Comparison of ENCODE assay signal across 1 cellular context in the genomic region with DNA sequence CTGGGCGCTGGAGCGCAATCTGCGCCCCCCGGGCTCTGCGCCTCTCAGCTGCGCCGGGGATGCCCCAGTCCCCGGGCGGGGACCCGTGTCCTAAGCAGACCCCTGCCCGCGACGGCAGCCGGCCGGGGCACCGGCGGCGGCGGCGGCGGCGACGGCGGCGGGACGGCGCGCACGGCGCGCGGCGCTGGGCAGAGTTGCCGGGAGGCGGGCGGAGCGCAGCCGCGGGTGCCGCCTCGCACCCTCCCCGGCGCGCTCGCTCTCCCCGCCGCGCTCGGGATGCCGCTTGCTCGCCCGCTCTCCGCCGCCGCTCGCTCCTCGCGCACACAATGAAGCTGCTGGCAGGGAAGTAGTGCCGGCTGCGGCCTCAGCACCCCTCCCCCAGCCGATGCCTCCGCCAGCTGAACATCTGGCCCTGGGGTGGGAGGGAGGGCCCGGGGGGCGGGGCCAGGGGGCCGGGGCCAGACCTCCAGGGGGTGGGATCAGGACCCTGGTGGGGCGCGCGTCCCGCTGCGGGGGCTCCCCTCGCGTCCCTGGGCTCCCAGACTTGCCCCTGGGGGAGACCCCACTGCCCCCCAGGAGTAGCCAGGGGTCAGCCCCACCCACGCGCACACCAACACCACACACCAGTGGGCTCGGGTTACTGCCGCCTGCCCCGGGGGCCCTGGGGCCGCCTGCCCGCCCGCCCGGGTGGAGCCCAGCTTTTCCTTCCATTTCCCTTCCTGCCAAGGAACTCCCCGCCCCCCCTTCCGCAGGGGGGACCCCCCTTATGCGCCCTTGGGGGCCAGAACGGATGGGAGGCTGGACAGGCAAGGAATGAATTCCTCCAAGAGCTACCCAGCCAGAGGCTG.
TF ChIP-seq lines count a peak whose summit lies in the region.

A gene (minus strand): TSS at position 328 of the 848 bp plus-strand sequence. CDS start 708 bp downstream, outside the sequence.

TF ChIP-seq in HEK293, 187 proteins besides CTCF, POLR2A, EP300 and RAD21 (continued from another document):
- TF ChIP-seq, protein P1, sequence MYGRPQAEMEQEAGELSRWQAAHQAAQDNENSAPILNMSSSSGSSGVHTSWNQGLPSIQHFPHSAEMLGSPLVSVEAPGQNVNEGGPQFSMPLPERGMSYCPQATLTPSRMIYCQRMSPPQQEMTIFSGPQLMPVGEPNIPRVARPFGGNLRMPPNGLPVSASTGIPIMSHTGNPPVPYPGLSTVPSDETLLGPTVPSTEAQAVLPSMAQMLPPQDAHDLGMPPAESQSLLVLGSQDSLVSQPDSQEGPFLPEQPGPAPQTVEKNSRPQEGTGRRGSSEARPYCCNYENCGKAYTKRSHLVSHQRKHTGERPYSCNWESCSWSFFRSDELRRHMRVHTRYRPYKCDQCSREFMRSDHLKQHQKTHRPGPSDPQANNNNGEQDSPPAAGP (tag by site-specific recombination; IDR thresholded peaks at IDR 0.05) = no peak
- TF ChIP-seq KLF8 (tag by site-specific recombination; IDR thresholded peaks at IDR 0.05) (0 out of 2 replicates have a peak, but pooled peaks have one; percentile 6), ZBTB21 (tag by site-specific recombination; IDR thresholded peaks at IDR 0.05) (no peak), ZNF701 (tag by site-specific recombination; IDR thresholded peaks at IDR 0.05) (no peak), ZNF416 (tag by site-specific recombination; IDR thresholded peaks at IDR 0.05) (no peak), TRIM28 (IDR thresholded peaks at IDR 0.05; ENCODE audit: borderline replicate concordance, low read length) (no peak), GLIS1 (tag by site-specific recombination; IDR thresholded peaks at IDR 0.05) (peak; percentile 95), ZFP41 (tag by site-specific recombination; IDR thresholded peaks at IDR 0.05; ENCODE audit: borderline replicate concordance) (no peak), ZNF510 (tag by site-specific recombination; IDR thresholded peaks at IDR 0.05; ENCODE audit: insufficient replicate concordance) (no peak)
- TF ChIP-seq, protein P2, sequence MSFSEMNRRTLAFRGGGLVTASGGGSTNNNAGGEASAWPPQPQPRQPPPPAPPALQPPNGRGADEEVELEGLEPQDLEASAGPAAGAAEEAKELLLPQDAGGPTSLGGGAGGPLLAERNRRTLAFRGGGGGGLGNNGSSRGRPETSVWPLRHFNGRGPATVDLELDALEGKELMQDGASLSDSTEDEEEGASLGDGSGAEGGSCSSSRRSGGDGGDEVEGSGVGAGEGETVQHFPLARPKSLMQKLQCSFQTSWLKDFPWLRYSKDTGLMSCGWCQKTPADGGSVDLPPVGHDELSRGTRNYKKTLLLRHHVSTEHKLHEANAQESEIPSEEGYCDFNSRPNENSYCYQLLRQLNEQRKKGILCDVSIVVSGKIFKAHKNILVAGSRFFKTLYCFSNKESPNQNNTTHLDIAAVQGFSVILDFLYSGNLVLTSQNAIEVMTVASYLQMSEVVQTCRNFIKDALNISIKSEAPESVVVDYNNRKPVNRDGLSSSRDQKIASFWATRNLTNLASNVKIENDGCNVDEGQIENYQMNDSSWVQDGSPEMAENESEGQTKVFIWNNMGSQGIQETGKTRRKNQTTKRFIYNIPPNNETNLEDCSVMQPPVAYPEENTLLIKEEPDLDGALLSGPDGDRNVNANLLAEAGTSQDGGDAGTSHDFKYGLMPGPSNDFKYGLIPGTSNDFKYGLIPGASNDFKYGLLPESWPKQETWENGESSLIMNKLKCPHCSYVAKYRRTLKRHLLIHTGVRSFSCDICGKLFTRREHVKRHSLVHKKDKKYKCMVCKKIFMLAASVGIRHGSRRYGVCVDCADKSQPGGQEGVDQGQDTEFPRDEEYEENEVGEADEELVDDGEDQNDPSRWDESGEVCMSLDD (tag by site-specific recombination; IDR thresholded peaks at IDR 0.05) = no peak; the same call in 1 of the 2 replicates
- TF ChIP-seq, protein P3, sequence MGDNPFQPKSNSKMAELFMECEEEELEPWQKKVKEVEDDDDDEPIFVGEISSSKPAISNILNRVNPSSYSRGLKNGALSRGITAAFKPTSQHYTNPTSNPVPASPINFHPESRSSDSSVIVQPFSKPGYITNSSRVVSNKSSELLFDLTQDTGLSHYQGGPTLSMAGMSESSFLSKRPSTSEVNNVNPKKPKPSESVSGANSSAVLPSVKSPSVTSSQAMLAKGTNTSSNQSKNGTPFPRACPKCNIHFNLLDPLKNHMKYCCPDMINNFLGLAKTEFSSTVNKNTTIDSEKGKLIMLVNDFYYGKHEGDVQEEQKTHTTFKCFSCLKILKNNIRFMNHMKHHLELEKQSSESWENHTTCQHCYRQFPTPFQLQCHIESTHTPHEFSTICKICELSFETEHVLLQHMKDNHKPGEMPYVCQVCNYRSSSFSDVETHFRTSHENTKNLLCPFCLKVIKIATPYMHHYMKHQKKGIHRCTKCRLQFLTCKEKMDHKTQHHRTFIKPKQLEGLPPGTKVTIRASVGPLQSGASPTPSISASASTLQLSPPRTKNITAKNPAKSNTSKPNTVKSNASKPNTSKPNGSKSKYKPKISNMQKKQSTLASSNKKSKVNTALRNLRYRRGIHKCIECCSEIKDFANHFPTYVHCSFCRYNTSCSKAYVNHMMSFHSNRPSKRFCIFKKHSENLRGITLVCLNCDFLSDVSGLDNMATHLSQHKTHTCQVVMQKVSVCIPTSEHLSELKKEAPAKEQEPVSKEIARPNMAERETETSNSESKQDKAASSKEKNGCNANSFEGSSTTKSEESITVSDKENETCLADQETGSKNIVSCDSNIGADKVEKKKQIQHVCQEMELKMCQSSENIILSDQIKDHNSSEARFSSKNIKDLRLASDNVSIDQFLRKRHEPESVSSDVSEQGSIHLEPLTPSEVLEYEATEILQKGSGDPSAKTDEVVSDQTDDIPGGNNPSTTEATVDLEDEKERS (tag by site-specific recombination; IDR thresholded peaks at IDR 0.05) = no peak
- TF ChIP-seq, protein P4, sequence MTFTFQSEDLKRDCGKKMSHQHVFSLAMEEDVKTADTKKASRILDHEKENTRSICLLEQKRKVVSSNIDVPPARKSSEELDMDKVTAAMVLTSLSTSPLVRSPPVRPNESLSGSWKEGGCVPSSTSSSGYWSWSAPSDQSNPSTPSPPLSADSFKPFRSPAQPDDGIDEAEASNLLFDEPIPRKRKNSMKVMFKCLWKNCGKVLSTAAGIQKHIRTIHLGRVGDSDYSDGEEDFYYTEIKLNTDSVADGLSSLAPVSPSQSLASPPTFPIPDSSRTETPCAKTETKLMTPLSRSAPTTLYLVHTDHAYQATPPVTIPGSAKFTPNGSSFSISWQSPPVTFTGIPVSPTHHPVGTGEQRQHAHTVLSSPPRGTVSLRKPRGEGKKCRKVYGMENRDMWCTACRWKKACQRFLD (tag by site-specific recombination; IDR thresholded peaks at IDR 0.05) = no peak
- TF ChIP-seq, protein P5, sequence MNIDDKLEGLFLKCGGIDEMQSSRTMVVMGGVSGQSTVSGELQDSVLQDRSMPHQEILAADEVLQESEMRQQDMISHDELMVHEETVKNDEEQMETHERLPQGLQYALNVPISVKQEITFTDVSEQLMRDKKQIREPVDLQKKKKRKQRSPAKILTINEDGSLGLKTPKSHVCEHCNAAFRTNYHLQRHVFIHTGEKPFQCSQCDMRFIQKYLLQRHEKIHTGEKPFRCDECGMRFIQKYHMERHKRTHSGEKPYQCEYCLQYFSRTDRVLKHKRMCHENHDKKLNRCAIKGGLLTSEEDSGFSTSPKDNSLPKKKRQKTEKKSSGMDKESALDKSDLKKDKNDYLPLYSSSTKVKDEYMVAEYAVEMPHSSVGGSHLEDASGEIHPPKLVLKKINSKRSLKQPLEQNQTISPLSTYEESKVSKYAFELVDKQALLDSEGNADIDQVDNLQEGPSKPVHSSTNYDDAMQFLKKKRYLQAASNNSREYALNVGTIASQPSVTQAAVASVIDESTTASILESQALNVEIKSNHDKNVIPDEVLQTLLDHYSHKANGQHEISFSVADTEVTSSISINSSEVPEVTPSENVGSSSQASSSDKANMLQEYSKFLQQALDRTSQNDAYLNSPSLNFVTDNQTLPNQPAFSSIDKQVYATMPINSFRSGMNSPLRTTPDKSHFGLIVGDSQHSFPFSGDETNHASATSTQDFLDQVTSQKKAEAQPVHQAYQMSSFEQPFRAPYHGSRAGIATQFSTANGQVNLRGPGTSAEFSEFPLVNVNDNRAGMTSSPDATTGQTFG (tag by site-specific recombination; IDR thresholded peaks at IDR 0.05; ENCODE audit: borderline replicate concordance) = no peak
- TF ChIP-seq, protein P6, sequence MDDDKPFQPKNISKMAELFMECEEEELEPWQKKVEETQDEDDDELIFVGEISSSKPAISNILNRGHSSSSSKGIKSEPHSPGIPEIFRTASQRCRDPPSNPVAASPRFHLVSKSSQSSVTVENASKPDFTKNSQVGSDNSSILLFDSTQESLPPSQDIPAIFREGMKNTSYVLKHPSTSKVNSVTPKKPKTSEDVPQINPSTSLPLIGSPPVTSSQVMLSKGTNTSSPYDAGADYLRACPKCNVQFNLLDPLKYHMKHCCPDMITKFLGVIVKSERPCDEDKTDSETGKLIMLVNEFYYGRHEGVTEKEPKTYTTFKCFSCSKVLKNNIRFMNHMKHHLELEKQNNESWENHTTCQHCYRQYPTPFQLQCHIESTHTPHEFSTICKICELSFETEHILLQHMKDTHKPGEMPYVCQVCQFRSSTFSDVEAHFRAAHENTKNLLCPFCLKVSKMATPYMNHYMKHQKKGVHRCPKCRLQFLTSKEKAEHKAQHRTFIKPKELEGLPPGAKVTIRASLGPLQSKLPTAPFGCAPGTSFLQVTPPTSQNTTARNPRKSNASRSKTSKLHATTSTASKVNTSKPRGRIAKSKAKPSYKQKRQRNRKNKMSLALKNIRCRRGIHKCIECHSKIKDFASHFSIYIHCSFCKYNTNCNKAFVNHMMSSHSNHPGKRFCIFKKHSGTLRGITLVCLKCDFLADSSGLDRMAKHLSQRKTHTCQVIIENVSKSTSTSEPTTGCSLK (tag by site-specific recombination; IDR thresholded peaks at IDR 0.05) = no peak
- TF ChIP-seq, protein P7, sequence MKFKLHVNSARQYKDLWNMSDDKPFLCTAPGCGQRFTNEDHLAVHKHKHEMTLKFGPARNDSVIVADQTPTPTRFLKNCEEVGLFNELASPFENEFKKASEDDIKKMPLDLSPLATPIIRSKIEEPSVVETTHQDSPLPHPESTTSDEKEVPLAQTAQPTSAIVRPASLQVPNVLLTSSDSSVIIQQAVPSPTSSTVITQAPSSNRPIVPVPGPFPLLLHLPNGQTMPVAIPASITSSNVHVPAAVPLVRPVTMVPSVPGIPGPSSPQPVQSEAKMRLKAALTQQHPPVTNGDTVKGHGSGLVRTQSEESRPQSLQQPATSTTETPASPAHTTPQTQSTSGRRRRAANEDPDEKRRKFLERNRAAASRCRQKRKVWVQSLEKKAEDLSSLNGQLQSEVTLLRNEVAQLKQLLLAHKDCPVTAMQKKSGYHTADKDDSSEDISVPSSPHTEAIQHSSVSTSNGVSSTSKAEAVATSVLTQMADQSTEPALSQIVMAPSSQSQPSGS (tag by site-specific recombination; IDR thresholded peaks at IDR 0.05; ENCODE audit: low read depth) = no peak
TF ChIP-seq in HEK293: peak in this region for 12.
